8 cellular contexts compared by ENCODE assay signal in genomic region chr1:161304927-161305871, GRCh38. TPM values are rescaled to one million over a fixed set of nuclear protein-coding genes. Genes with fewer than 3 reads are reported as not detected.
A peak's percentile ranks its signal among the peaks of the same experiment; 100 is the strongest.
DNase-seq lines count a peak whose midpoint lies in the region; ATAC-seq and TF ChIP-seq lines count a peak whose summit lies in the region.

No MANE protein-coding gene starts in this region.

- H3K4me1 ChIP-seq in HUES64 (ENCODE audit: insufficient read depth, low read length) (peaks cover 22% of the 10 kb centered on the region), colonic mucosa (no peaks in the 10 kb centered on the region)
- H3K4me1 ChIP-seq in naive thymus-derived CD4-positive, alpha-beta T cell (ENCODE audit: control insufficient read depth in 2 of 2, insufficient read depth in 2 of 2, low read length in 2 of 2): peaks cover 16 to 19% of the 10 kb centered on the region in 2 donors

- H3K27ac ChIP-seq in HUES64 (ENCODE audit: low read depth, low read length): no peak overlapping the region; the same call in 1 of the 2 replicates
- H3K27ac ChIP-seq in colonic mucosa: peak overlapping the region; percentile 27
- peak overlapping the region; percentile 78 for H3K27ac ChIP-seq in naive thymus-derived CD4-positive, alpha-beta T cell (ENCODE audit: low read depth, low read length)

- H3K27me3 ChIP-seq in HUES64 (ENCODE audit: insufficient read depth, low read length) (no peaks in the 10 kb centered on the region), colonic mucosa (no peaks in the 10 kb centered on the region)
- no peaks in the 10 kb centered on the region for H3K27me3 ChIP-seq in naive thymus-derived CD4-positive, alpha-beta T cell (ENCODE audit: control insufficient read depth in 2 of 2, insufficient read depth in 2 of 2, low read length in 2 of 2)

- no peak for ATAC-seq in naive thymus-derived CD4-positive, alpha-beta T cell
- ATAC-seq in HG02763 (IDR thresholded peaks at IDR 0.05; ENCODE audit: unreplicated experiment): no peak

- no peak overlapping the region for H3K9ac ChIP-seq in HUES64 (ENCODE audit: low read depth, low read length)
- peak overlapping the region; percentile 54 to 80 for H3K9ac ChIP-seq in colonic mucosa (ENCODE audit: low read depth in 2 of 2, low read length in 2 of 2)

- no peaks in the 10 kb centered on the region for H3K9me3 Mint-ChIP-seq in naive thymus-derived CD4-positive, alpha-beta T cell

- H3K4me3 Mint-ChIP-seq in naive thymus-derived CD4-positive, alpha-beta T cell: peak overlapping the region; percentile 93 to 100 (median 98)

- peaks cover 0 to 7% (median 3%) of the 10 kb centered on the region in 5 donors for H3K36me3 Mint-ChIP-seq in naive thymus-derived CD4-positive, alpha-beta T cell

- H3K27ac Mint-ChIP-seq in naive thymus-derived CD4-positive, alpha-beta T cell: peak overlapping the region; percentile 91 to 98 (median 95)

- TF ChIP-seq CTCF in AG09309 (IDR thresholded peaks at IDR 0.05; ENCODE audit: control insufficient read depth, insufficient read depth, low read depth, low read length, missing control alignments): no peak
- TF ChIP-seq CTCF in colonic mucosa (IDR thresholded peaks at IDR 0.05): no peak

- H3K4me3 ChIP-seq in AG09309 (ENCODE audit: control insufficient read depth, low read depth, low read length): peak overlapping the region; percentile 62
- H3K4me3 ChIP-seq in HUES64 (ENCODE audit: low read length): peak overlapping the region; percentile 89
- H3K4me3 ChIP-seq in colonic mucosa: peak overlapping the region; percentile 63
- H3K4me3 ChIP-seq in naive thymus-derived CD4-positive, alpha-beta T cell (ENCODE audit: low read length): peak overlapping the region; percentile 86

- DNase-seq in AG09309 (ENCODE audit: low read depth) (no peak), colonic mucosa (no peak), SW 1271 (lab: John Stamatoyannopoulos, UW) (no peak), NCI-H2029 treated with DMSO at 0.1 percent for 48 hours (lab: John Stamatoyannopoulos, UW) (no peak), NOMO-1 (lab: John Stamatoyannopoulos, UW; ENCODE audit: unreplicated experiment in 2 of 2) (no peak)
- peak in 1 of 9 donors; percentile 17 for DNase-seq in naive thymus-derived CD4-positive, alpha-beta T cell

- peaks cover 27 to 47% (median 41%) of the 10 kb centered on the region in 7 donors for H3K4me1 Mint-ChIP-seq in naive thymus-derived CD4-positive, alpha-beta T cell

- H3K27me3 Mint-ChIP-seq in naive thymus-derived CD4-positive, alpha-beta T cell: peaks cover 0 to under 1% (median 0%) of the 10 kb centered on the region in 5 donors

- 10% methylated on average over 18 of the region's 18 CpGs for WGBS in HUES64

- H3K9me3 ChIP-seq in HUES64 (ENCODE audit: insufficient read depth, low read depth, low read length) (no peaks in the 10 kb centered on the region), colonic mucosa (no peaks in the 10 kb centered on the region)
- H3K9me3 ChIP-seq in naive thymus-derived CD4-positive, alpha-beta T cell (ENCODE audit: control insufficient read depth in 2 of 3, low read length in 3 of 3): no peaks in the 10 kb centered on the region

- CTCF ChIA-PET in naive thymus-derived CD4-positive, alpha-beta T cell (lab: Charles Lee): interaction anchor here (0.9 to 2.0 kb wide), 12 partner anchors 14 to 208 kb away, joined by 3 to 9 read pairs (median 4); partner anchors contain the start of gene NDUFS2

- H3K36me3 ChIP-seq in HUES64 (ENCODE audit: insufficient read depth, low read length): no peaks in the 10 kb centered on the region
- no peaks in the 10 kb centered on the region for H3K36me3 ChIP-seq in colonic mucosa
- peaks cover 0 to 3% (median 0%) of the 10 kb centered on the region in 3 experiments for H3K36me3 ChIP-seq in naive thymus-derived CD4-positive, alpha-beta T cell (ENCODE audit: control insufficient read depth in 2 of 3, insufficient read depth in 3 of 3, low read length in 3 of 3)

- intact Hi-C loops in colonic mucosa (cut with DNase I): loop anchor here (10.0 kb wide), 1 partner anchor 110 kb away; the partner anchor contains the start of gene ADAMTS4
- intact Hi-C loops in naive thymus-derived CD4-positive, alpha-beta T cell (cut with micrococcal nuclease): loop anchor here in 1 of 2 donors (5.0 kb wide), 1 partner anchor 77 kb away; no protein-coding TSS in a partner anchor

- POLR2A ChIA-PET in naive thymus-derived CD4-positive, alpha-beta T cell (lab: Charles Lee): interaction anchor here (0.5 to 6.0 kb wide), 17 partner anchors 8 to 152 kb away, joined by 3 to 50 read pairs (median 5); partner anchors contain the start of genes NDUFS2, NR1I3, PPOX and SDHC

RNA-seq across cellular contexts. Expression of gene MPZ, which starts 4.6 kb away (rescaled TPM):
- 3.2 TPM for polyA plus RNA-seq in HUES64 (2013, experiment 1 of 2)
- 5.3 TPM for polyA plus RNA-seq in HUES64 (2013, experiment 2 of 2)
- 1 to 10 TPM; 2.7 to 3.1 TPM for total RNA-seq in colonic mucosa
- total RNA-seq in naive thymus-derived CD4-positive, alpha-beta T cell: 10 to 100 TPM in 2 of 5 experiments, 1 to 10 TPM in 3; 2.3 to 12.4 (median 6.2) TPM
- not detected for polyA plus RNA-seq in naive thymus-derived CD4-positive, alpha-beta T cell

RNA-seq across cellular contexts. Expression of gene SDHC, which starts 9.0 kb away (rescaled TPM):
- 147 TPM for polyA plus RNA-seq in HUES64 (2013, experiment 1 of 2)
- polyA plus RNA-seq in HUES64 (2013, experiment 2 of 2): 150 TPM
- 100 to 1,000 TPM; 294 to 331 TPM for total RNA-seq in colonic mucosa
- total RNA-seq in naive thymus-derived CD4-positive, alpha-beta T cell: 100 to 1,000 TPM in 3 of 5 experiments, 10 to 100 TPM in 2; 66.3 to 174 (median 106) TPM
- 100 to 1,000 TPM; 201 to 274 TPM for polyA plus RNA-seq in naive thymus-derived CD4-positive, alpha-beta T cell

RNA-seq across cellular contexts. Expression of gene PCP4L1, which starts 46.7 kb away (rescaled TPM):
- 0.75 TPM for polyA plus RNA-seq in HUES64 (2013, experiment 1 of 2)
- 0.63 TPM for polyA plus RNA-seq in HUES64 (2013, experiment 2 of 2)
- total RNA-seq in colonic mucosa: 1 to 10 TPM in 1 of 2 donors, under 1 TPM in 1; 0.22 to 1.4 TPM
- total RNA-seq in naive thymus-derived CD4-positive, alpha-beta T cell: not detected
- under 1 TPM in 1 of 2 donors, not detected in 1; 0.15 TPM for polyA plus RNA-seq in naive thymus-derived CD4-positive, alpha-beta T cell
